ENCODE assay signal across 21 cellular contexts in the genomic region with DNA sequence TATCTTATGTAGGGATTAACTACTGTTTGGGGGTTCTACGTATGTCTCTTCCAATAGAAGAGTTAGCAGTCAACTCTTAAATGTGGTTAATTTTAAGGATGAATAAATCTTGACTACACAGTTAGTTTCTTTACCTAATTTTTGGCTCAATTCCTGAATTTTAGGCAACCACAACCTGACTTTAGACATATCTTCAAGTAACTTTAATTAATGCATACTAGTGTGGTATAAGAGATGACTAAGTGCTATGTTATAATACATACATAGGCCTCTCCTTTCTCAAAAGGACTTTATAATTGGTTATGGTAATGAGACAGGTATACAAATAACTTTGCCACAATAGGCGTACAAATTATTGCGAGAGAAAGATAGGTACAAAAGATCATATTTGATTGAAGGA.
A peak's percentile ranks its signal among the peaks of the same experiment; 100 is the strongest.
DNase-seq lines count a peak whose midpoint lies in the region; ATAC-seq, FAIRE-seq and TF ChIP-seq lines count a peak whose summit lies in the region.
"Had no signal": no experiment of that assay in that cellular context is flagged by ENCODE, and none has a peak within 500 bp of the region (broad histone marks: within the 10 kb centered on the region; RNA-seq: fewer than 3 reads in every experiment).

No MANE protein-coding gene starts in this region.

- in situ Hi-C loops in mammary epithelial cell (cut with MboI; ENCODE audit: low sequenced_read_pairs in 2 of 2), result no loop called here
- in situ Hi-C loops in GM12878 (cut with MboI), result no loop called here

- H3K4me1 ChIP-seq in mammary epithelial cell (ENCODE audit: insufficient read depth, low read length) (peaks cover 8% of the 10 kb centered on the region), breast epithelium (no peaks in the 10 kb centered on the region), astrocyte (ENCODE audit: insufficient read depth, low read length) (peaks cover 19% of the 10 kb centered on the region), GM12878 (ENCODE audit: control insufficient read depth, insufficient read depth, low read length) (no peaks in the 10 kb centered on the region; the same call in 1 of the 2 replicates), heart left ventricle (peaks cover 0 to 7% (median 0%) of the 10 kb centered on the region in 12 donors)
- H3K4me1 ChIP-seq: BLaER1 had no signal

- no peaks in the 10 kb centered on the region for H3K27me3 ChIP-seq in mammary epithelial cell (ENCODE audit: insufficient read depth, low read length)
- no peaks in the 10 kb centered on the region for H3K27me3 ChIP-seq in breast epithelium
- no peaks in the 10 kb centered on the region for H3K27me3 ChIP-seq in astrocyte (ENCODE audit: insufficient read depth, low read length)
- H3K27me3 ChIP-seq in GM12878 (replicated peaks in 1 of 2; ENCODE audit: control insufficient read depth in 2 of 2, insufficient read depth in 2 of 2, low read length in 1 of 2), result no peaks in the 10 kb centered on the region
- H3K27me3 ChIP-seq in heart left ventricle, result no peaks in the 10 kb centered on the region
- H3K27me3 ChIP-seq: BLaER1 had no signal

- FAIRE-seq in astrocyte (lab: Jason Lieb, UNC) (no peak), GM12878 (lab: Jason Lieb, UNC) (no peak)
- FAIRE-seq: A204.1, GM19239, H1 had no signal

- no peak for TF ChIP-seq EP300 in GM12878 (IDR thresholded peaks at IDR 0.05; ENCODE audit: borderline replicate concordance in 1 of 2, control insufficient read depth in 1 of 2, low read depth in 2 of 2, low read length in 2 of 2)

- H3K4me3 ChIP-seq in mammary epithelial cell (replicated peaks in 1 of 3; ENCODE audit: insufficient read depth in 1 of 3, low read depth in 2 of 3, low read length in 3 of 3), result no peak overlapping the region
- no peak overlapping the region for H3K4me3 ChIP-seq in breast epithelium
- H3K4me3 ChIP-seq in astrocyte (ENCODE audit: insufficient read depth, low read depth, low read length), result no peak overlapping the region
- H3K4me3 ChIP-seq in GM12878, result no peak overlapping the region
- H3K4me3 ChIP-seq in heart left ventricle, result no peak overlapping the region
- H3K4me3 ChIP-seq: BLaER1, GM23248 had no signal

- TF ChIP-seq CTCF in mammary epithelial cell (conservative IDR thresholded peaks at IDR 0.05 in 1 of 2, IDR thresholded peaks at IDR 0.05 in 1 of 2; ENCODE audit: extremely low read depth in 1 of 2, insufficient read depth in 1 of 2, low read depth in 1 of 2, low read length in 2 of 2) (no peak), breast epithelium (IDR thresholded peaks at IDR 0.05) (no peak), astrocyte (IDR thresholded peaks at IDR 0.05; ENCODE audit: insufficient read depth, low read depth, low read length) (no peak), GM12878 (IDR thresholded peaks at IDR 0.05 in 2 of 3, conservative IDR thresholded peaks at IDR 0.05 in 1 of 3; ENCODE audit: control insufficient read depth in 2 of 3, extremely low read depth in 1 of 3, insufficient read depth in 1 of 3, low read depth in 3 of 3, low read length in 3 of 3) (no peak), heart left ventricle (IDR thresholded peaks at IDR 0.05) (no peak)

- no peak for TF ChIP-seq RAD21 in GM12878 (IDR thresholded peaks at IDR 0.05; ENCODE audit: insufficient read depth, low read depth, low read length)

- H3K9ac ChIP-seq in mammary epithelial cell (ENCODE audit: insufficient read depth, low read length) (no peak overlapping the region), astrocyte (ENCODE audit: low read length) (no peak overlapping the region), GM12878 (ENCODE audit: control insufficient read depth, insufficient read depth, low read length) (no peak overlapping the region)
- H3K9ac ChIP-seq: BLaER1, GM23248 had no signal

- H3K36me3 ChIP-seq in mammary epithelial cell (ENCODE audit: insufficient read depth, low read length) (no peaks in the 10 kb centered on the region), breast epithelium (no peaks in the 10 kb centered on the region), astrocyte (ENCODE audit: insufficient read depth, low read length) (no peaks in the 10 kb centered on the region), GM12878 (ENCODE audit: control insufficient read depth in 2 of 2, insufficient read depth in 2 of 2, low read length in 1 of 2) (no peaks in the 10 kb centered on the region), heart left ventricle (no peaks in the 10 kb centered on the region)
- H3K36me3 ChIP-seq: BLaER1 had no signal

- no peaks in the 10 kb centered on the region for H3K27me3 Mint-ChIP-seq in astrocyte (ENCODE audit: low read depth, unreplicated experiment)
- H3K27me3 Mint-ChIP-seq: CD4-positive, CD25-positive, alpha-beta regulatory T cell had no signal

- peaks cover 2% of the 10 kb centered on the region for H3K9me3 Mint-ChIP-seq in astrocyte (ENCODE audit: unreplicated experiment)
- H3K9me3 Mint-ChIP-seq: CD4-positive, CD25-positive, alpha-beta regulatory T cell; CD8-positive, alpha-beta T cell had no signal

- H3K4me3 Mint-ChIP-seq in astrocyte (ENCODE audit: unreplicated experiment), result no peak overlapping the region
- H3K4me3 Mint-ChIP-seq: B cell; CD4-positive, CD25-positive, alpha-beta regulatory T cell; CD8-positive, alpha-beta T cell had no signal

- DNase-seq in mammary epithelial cell (peak; percentile 9), breast epithelium (ENCODE audit: low spot score in 2 of 2) (no peak), astrocyte (ENCODE audit: low read depth) (peak; percentile 60), GM12878 (ENCODE audit: low read depth, low spot score) (no peak), heart left ventricle (no peak), Right ventricle myocardium inferior (ENCODE audit: missing footprints) (no peak)
- DNase-seq: Caco-2; CD4-positive, CD25-positive, alpha-beta regulatory T cell; CD8-positive, alpha-beta T cell; DMS153; DND-41; GM23248; H7; HCEC 1CT had no signal

- WGBS in mammary epithelial cell (ENCODE audit: low coverage, missing lambda C conversion rate), result 93% methylated on average over 3 of the region's 3 CpGs
- 77% methylated on average over 3 of the region's 3 CpGs for WGBS in GM12878 (ENCODE audit: insufficient coverage, insufficient replicate concordance, low lambda C conversion rate, missing lambda C conversion rate)
- WGBS in heart left ventricle, 4 donors, result 87 to 97% (median 96%) methylated on average over 3 of the region's 3 CpGs

- no peaks in the 10 kb centered on the region for H4K20me1 ChIP-seq in mammary epithelial cell (ENCODE audit: insufficient read depth, low read length)
- no peaks in the 10 kb centered on the region for H4K20me1 ChIP-seq in astrocyte (ENCODE audit: insufficient read depth, low read length)
- no peaks in the 10 kb centered on the region for H4K20me1 ChIP-seq in GM12878 (ENCODE audit: control insufficient read depth, insufficient read depth)
- H4K20me1 ChIP-seq: BLaER1 had no signal

- CTCF ChIA-PET in mammary epithelial cell (lab: Charles Lee; ENCODE audit: low non-redundant PET) (no interaction called here), GM12878 (lab: Yijun Ruan, JAX) (no interaction called here)

- intact Hi-C loops in mammary epithelial cell (cut with micrococcal nuclease) (no loop called here), breast epithelium (cut with DNase I; ENCODE audit: low total_unique reads) (no loop called here), GM12878 (cut with micrococcal nuclease; ENCODE audit: unreplicated experiment) (no loop called here), heart left ventricle (cut with DNase I) (no loop called here), Right ventricle myocardium inferior (cut with DNase I) (no loop called here)

- no peaks in the 10 kb centered on the region for H3K36me3 Mint-ChIP-seq in astrocyte (ENCODE audit: low read depth, unreplicated experiment)
- H3K36me3 Mint-ChIP-seq: CD4-positive, CD25-positive, alpha-beta regulatory T cell; CD8-positive, alpha-beta T cell had no signal

- H2AFZ ChIP-seq in mammary epithelial cell (ENCODE audit: low read depth, low read length), result no peak overlapping the region
- no peak overlapping the region for H2AFZ ChIP-seq in astrocyte (ENCODE audit: low read depth, low read length)
- H2AFZ ChIP-seq in GM12878 (ENCODE audit: control insufficient read depth, low read depth, low read length), result no peak overlapping the region
- H2AFZ ChIP-seq: GM23248 had no signal

- dilution Hi-C loops in mammary epithelial cell (cut with HindIII; ENCODE audit: low sequenced_read_pairs), result no loop called here

- no peak overlapping the region for H3K27ac Mint-ChIP-seq in astrocyte (ENCODE audit: unreplicated experiment)
- H3K27ac Mint-ChIP-seq: B cell; CD4-positive, CD25-positive, alpha-beta regulatory T cell; CD8-positive, alpha-beta T cell had no signal

- peak; percentile 56 for ATAC-seq in GM12878
- ATAC-seq in heart left ventricle, result no peak
- ATAC-seq in Right ventricle myocardium inferior, result no peak
- ATAC-seq: CD8-positive, alpha-beta T cell had no signal

- H3K27ac ChIP-seq in mammary epithelial cell (ENCODE audit: insufficient read depth, low read depth, low read length) (no peak overlapping the region), breast epithelium (no peak overlapping the region), astrocyte (ENCODE audit: low read depth, low read length) (no peak overlapping the region), GM12878 (ENCODE audit: control insufficient read depth, insufficient read depth) (no peak overlapping the region), heart left ventricle (no peak overlapping the region)
- H3K27ac ChIP-seq: 22Rv1, BLaER1, C4-2B, GM23248 had no signal

- SMC1A ChIA-PET in GM12878 (lab: Charles Lee; ENCODE audit: uncharacterized antibody, unreplicated experiment), result no interaction called here

- POLR2A ChIA-PET in GM12878 (lab: Charles Lee), result no interaction called here

- H3K79me2 ChIP-seq in mammary epithelial cell (ENCODE audit: insufficient read depth, low read length), result no peaks in the 10 kb centered on the region
- H3K79me2 ChIP-seq in astrocyte (ENCODE audit: insufficient read depth, low read length), result no peaks in the 10 kb centered on the region
- H3K79me2 ChIP-seq in GM12878 (ENCODE audit: control insufficient read depth, insufficient read depth, low read length), result no peaks in the 10 kb centered on the region

- H3K9me3 ChIP-seq in mammary epithelial cell (replicated peaks; ENCODE audit: insufficient read depth, low read length), result peaks cover 5% of the 10 kb centered on the region
- H3K9me3 ChIP-seq in breast epithelium, result no peaks in the 10 kb centered on the region
- H3K9me3 ChIP-seq in astrocyte (ENCODE audit: insufficient read depth, low read depth, low read length), result no peaks in the 10 kb centered on the region
- H3K9me3 ChIP-seq in GM12878 (replicated peaks; ENCODE audit: control insufficient read depth, insufficient read depth, low read length), result no peaks in the 10 kb centered on the region
- no peaks in the 10 kb centered on the region for H3K9me3 ChIP-seq in heart left ventricle
- H3K9me3 ChIP-seq: BLaER1 had no signal

- BruUV-seq in mammary epithelial cell (replicated peaks; lab: Mats Ljungman, UMichigan) (no TSS peak), GM12878 (replicated peaks; lab: Mats Ljungman, UMichigan) (no TSS peak)

- H3K4me1 Mint-ChIP-seq in astrocyte (ENCODE audit: low read depth, unreplicated experiment), result peaks cover 35% of the 10 kb centered on the region
- H3K4me1 Mint-ChIP-seq: B cell; CD4-positive, CD25-positive, alpha-beta regulatory T cell had no signal

- RAD21 ChIA-PET in GM12878 (lab: Charles Lee; ENCODE audit: unreplicated experiment), result no interaction called here

- H3K4me2 ChIP-seq in mammary epithelial cell (ENCODE audit: insufficient read depth, low read depth, low read length), result no peak overlapping the region
- H3K4me2 ChIP-seq in astrocyte (ENCODE audit: low read length), result no peak overlapping the region
- H3K4me2 ChIP-seq in GM12878 (ENCODE audit: control insufficient read depth, insufficient read depth), result no peak overlapping the region
- H3K4me2 ChIP-seq: BLaER1 had no signal

- no peak for TF ChIP-seq POLR2A in breast epithelium (IDR thresholded peaks at IDR 0.05)
- no peak for TF ChIP-seq POLR2A in GM12878 (IDR thresholded peaks at IDR 0.05; ENCODE audit: low read depth, low read length)
- TF ChIP-seq POLR2A in heart left ventricle (IDR thresholded peaks at IDR 0.05), result no peak

Comparison
In these comparisons a context has a peak if more than half of its experiments do, and no peak if none do; other contexts are left out.
1. DNase-seq: peak in mammary epithelial cell (single experiment) and astrocyte (single experiment); none in breast epithelium (0 of 2), GM12878 (single experiment), heart left ventricle (0 of 5) and Right ventricle myocardium inferior (single experiment).